Comparison of ENCODE assay signal across 8 cellular contexts in the genomic region with DNA sequence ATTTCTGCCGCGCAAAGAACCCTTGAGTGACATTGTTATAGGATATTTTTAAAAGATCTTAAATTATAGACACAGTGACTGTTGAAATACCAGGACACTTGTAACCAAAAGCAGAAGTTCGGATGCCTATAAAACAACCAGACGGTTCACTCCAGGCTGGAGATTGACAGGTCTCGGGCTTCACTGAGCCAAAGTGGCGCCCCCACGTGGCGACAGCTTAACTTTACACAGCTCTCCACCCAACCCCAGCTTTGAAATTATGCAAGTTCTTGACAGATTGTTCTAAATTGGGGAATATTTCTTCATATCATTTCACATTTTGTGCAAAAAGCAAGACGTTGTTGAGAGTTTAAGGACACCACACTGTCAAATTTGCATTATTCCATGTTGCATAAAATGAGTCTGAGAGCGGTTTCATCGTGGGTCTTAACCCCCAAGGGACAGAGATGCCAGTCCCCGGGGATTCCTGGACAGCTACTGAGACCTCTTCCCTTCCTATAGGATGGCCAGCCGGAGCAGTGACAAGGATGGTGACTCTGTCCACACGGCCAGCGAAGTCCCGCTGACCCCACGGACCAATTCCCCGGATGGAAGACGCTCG. TPM values are rescaled to one million over a fixed set of nuclear protein-coding genes. Genes with fewer than 3 reads are reported as not detected.
DNase-seq lines count a peak whose midpoint lies in the region; ATAC-seq and TF ChIP-seq lines count a peak whose summit lies in the region.

No MANE protein-coding gene starts in this region.

- H3K4me2 ChIP-seq in H9 (ENCODE audit: insufficient read depth, insufficient read length, low read length), result no peak overlapping the region

- H2BK120ac ChIP-seq in H9 (ENCODE audit: low read depth, low read length, poor library complexity, severe bottlenecking), result no peak overlapping the region

- peaks cover 2 to 5% (median 4%) of the 10 kb centered on the region in 3 experiments; a peak in 4 of 7 replicates for H3K36me3 Mint-ChIP-seq in H9 (ENCODE audit: insufficient read depth in 1 of 3, low read depth in 3 of 3)
- H3K36me3 Mint-ChIP-seq in stimulated activated memory B cell treated with anti-CD40 and anti-IgM and Interleukin-4, amounts not matched to agents 10 μg/mL and 1 μg/mL and 100 μg/mL, for 72 hours, result peaks cover 74% of the 10 kb centered on the region

- no peaks in the 10 kb centered on the region for H3K23me2 ChIP-seq in H9 (ENCODE audit: insufficient read length, low read depth, low read length, poor library complexity, severe bottlenecking)

- TF ChIP-seq POLR2A in right lobe of liver (IDR thresholded peaks at IDR 0.05), result no peak

- H3K27ac ChIP-seq in H9 (ENCODE audit: insufficient read length, low read depth, low read length) (no peak overlapping the region), RWPE2 (ENCODE audit: poor library complexity, severe bottlenecking) (no peak overlapping the region), right lobe of liver (no peak overlapping the region)

- H3K27me3 Mint-ChIP-seq in H9 (ENCODE audit: low read depth), result no peaks in the 10 kb centered on the region
- peaks cover 17% of the 10 kb centered on the region for H3K27me3 Mint-ChIP-seq in stimulated activated memory B cell treated with anti-CD40 and anti-IgM and Interleukin-4, amounts not matched to agents 10 μg/mL and 1 μg/mL and 100 μg/mL, for 72 hours

- H3K4me3 ChIP-seq in RWPE2 (ENCODE audit: severe bottlenecking) (no peak overlapping the region), choroid plexus epithelial cell (ENCODE audit: low read depth, low read length) (no peak overlapping the region), right lobe of liver (no peak overlapping the region)

- no peak overlapping the region; a peak in 1 of 5 replicates for H3K4me3 Mint-ChIP-seq in H9
- no peak overlapping the region for H3K4me3 Mint-ChIP-seq in stimulated activated memory B cell treated with anti-CD40 and anti-IgM and Interleukin-4, amounts not matched to agents 10 μg/mL and 1 μg/mL and 100 μg/mL, for 72 hours

- no peak overlapping the region for H2BK12ac ChIP-seq in H9 (ENCODE audit: insufficient read length, low read depth, low read length)

- H3K36me3 ChIP-seq in RWPE2 (ENCODE audit: low read depth) (no peaks in the 10 kb centered on the region), right lobe of liver (no peaks in the 10 kb centered on the region)

- H4K91ac ChIP-seq in H9 (ENCODE audit: insufficient read length, low read depth, low read length), result no peak overlapping the region

- no peak overlapping the region for H2BK5ac ChIP-seq in H9 (ENCODE audit: insufficient read length, low read length)

- no peak overlapping the region for H3K56ac ChIP-seq in H9 (ENCODE audit: insufficient read length, low read depth, low read length)

- no CpG with 5 or more reads among the region's 20 CpGs for whole genome bisulfite sequencing in H9 (ENCODE audit: extremely low coverage, insufficient read length, low lambda C conversion rate)
- 38% methylated on average over 12 of the region's 20 CpGs for WGBS in right lobe of liver (ENCODE audit: insufficient coverage, low coverage, low lambda C conversion rate, missing lambda C conversion rate)

- H3K4ac ChIP-seq in H9 (ENCODE audit: low read depth, low read length), result no peak overlapping the region

- no peak overlapping the region for H2BK20ac ChIP-seq in H9 (ENCODE audit: low read depth, low read length, poor library complexity, severe bottlenecking)

- H3K9ac ChIP-seq in H9 (ENCODE audit: extremely low read depth, insufficient read length, low read length), result no peak overlapping the region

- H3T11ph ChIP-seq in H9 (ENCODE audit: low read length), result no peak overlapping the region

- no peak overlapping the region for H2AFZ ChIP-seq in H9 (ENCODE audit: low read length)

- no peak overlapping the region for H2BK15ac ChIP-seq in H9 (ENCODE audit: low read depth, low read length)

- no peak overlapping the region for H4K8ac ChIP-seq in H9 (replicated peaks; ENCODE audit: insufficient read length, low read depth, low read length)

- no peaks in the 10 kb centered on the region for H3K79me1 ChIP-seq in H9 (ENCODE audit: insufficient read depth, low read depth, low read length, poor library complexity, severe bottlenecking)

- peak; percentile 95 for TF ChIP-seq CTCF in H9 (conservative IDR thresholded peaks at IDR 0.05)
- TF ChIP-seq CTCF in RWPE2 (IDR thresholded peaks at IDR 0.05; ENCODE audit: poor library complexity, severe bottlenecking), result peak; percentile 52
- peak; percentile 81 for TF ChIP-seq CTCF in choroid plexus epithelial cell (conservative IDR thresholded peaks at IDR 0.05; ENCODE audit: low read depth, low read length)
- TF ChIP-seq CTCF in right lobe of liver (IDR thresholded peaks at IDR 0.05), result peak; percentile 43 to 62 (median 52)

- H3K14ac ChIP-seq in H9 (ENCODE audit: insufficient read depth, low read length), result no peak overlapping the region

- H2AK5ac ChIP-seq in H9 (ENCODE audit: insufficient read length, low read length), result no peak overlapping the region

- H3K9me3 ChIP-seq in H9 (ENCODE audit: control insufficient read depth, low read depth, low read length), result no peaks in the 10 kb centered on the region
- no peaks in the 10 kb centered on the region for H3K9me3 ChIP-seq in RWPE2 (ENCODE audit: severe bottlenecking)
- H3K9me3 ChIP-seq in right lobe of liver, result no peaks in the 10 kb centered on the region

- no peaks in the 10 kb centered on the region for H3K79me2 ChIP-seq in H9 (ENCODE audit: insufficient read depth, low read length)

- H3K4me1 ChIP-seq in H9 (ENCODE audit: insufficient read depth, low read length) (no peaks in the 10 kb centered on the region), RWPE2 (ENCODE audit: insufficient read depth, poor library complexity, severe bottlenecking) (peaks cover 10% of the 10 kb centered on the region), right lobe of liver (peaks cover 0 to 12% (median 0%) of the 10 kb centered on the region in 4 donors)

- peak overlapping the region in 1 of 3 experiments; percentile 94; a peak in 2 of 7 replicates for H3K27ac Mint-ChIP-seq in H9
- no peak overlapping the region for H3K27ac Mint-ChIP-seq in stimulated activated memory B cell treated with anti-CD40 and anti-IgM and Interleukin-4, amounts not matched to agents 10 μg/mL and 1 μg/mL and 100 μg/mL, for 72 hours

- no peaks in the 10 kb centered on the region for H3K27me3 ChIP-seq in H9 (ENCODE audit: insufficient read depth, low read length)
- no peaks in the 10 kb centered on the region for H3K27me3 ChIP-seq in RWPE2 (ENCODE audit: insufficient read depth, poor library complexity, severe bottlenecking)
- no peaks in the 10 kb centered on the region for H3K27me3 ChIP-seq in right lobe of liver

- intact Hi-C loops in right lobe of liver (cut with DNase I), result loop anchor here in 1 of 2 donors (10.0 kb wide), 1 partner anchor 95 kb away; no protein-coding TSS in a partner anchor

- no peaks in the 10 kb centered on the region; a peak in 1 of 5 replicates for H3K9me3 Mint-ChIP-seq in H9
- peaks cover 2% of the 10 kb centered on the region for H3K9me3 Mint-ChIP-seq in stimulated activated memory B cell treated with anti-CD40 and anti-IgM and Interleukin-4, amounts not matched to agents 10 μg/mL and 1 μg/mL and 100 μg/mL, for 72 hours

- no peak overlapping the region for H3K23ac ChIP-seq in H9 (ENCODE audit: insufficient read length, low read depth, low read length)

- H3K18ac ChIP-seq in H9 (ENCODE audit: insufficient read length, low read depth, low read length), result no peak overlapping the region

- no peak overlapping the region for H4K5ac ChIP-seq in H9 (ENCODE audit: insufficient read length, low read depth, low read length)

- H4K20me1 ChIP-seq in H9 (ENCODE audit: control insufficient read depth, insufficient read depth, insufficient read length), result no peaks in the 10 kb centered on the region

- DNase-seq in CD1c-positive myeloid dendritic cell (ENCODE audit: extremely low spot score), result peak; percentile 91
- peak; percentile 49 for DNase-seq in H9
- DNase-seq in RWPE2 (ENCODE audit: low spot score), result no peak
- peak; percentile 71 for DNase-seq in choroid plexus epithelial cell (ENCODE audit: low read depth)
- DNase-seq in right lobe of liver, result no peak
- DNase-seq in occipital lobe (lab: John Stamatoyannopoulos, UW), result no peak

- ATAC-seq in RWPE2 (ENCODE audit: low read depth) (peak; percentile 31; the same call in 1 of the 3 replicates), right lobe of liver (no peak), GM18498 (IDR thresholded peaks at IDR 0.05; ENCODE audit: unreplicated experiment) (no peak)
- peak; percentile 72 for ATAC-seq in stimulated activated memory B cell treated with anti-CD40 and anti-IgM and Interleukin-4, amounts not matched to agents 10 μg/mL and 1 μg/mL and 100 μg/mL, for 72 hours

- peaks cover 6 to 8% of the 10 kb centered on the region in 2 experiments; a peak in 3 of 4 replicates for H3K4me1 Mint-ChIP-seq in H9
- H3K4me1 Mint-ChIP-seq in stimulated activated memory B cell treated with anti-CD40 and anti-IgM and Interleukin-4, amounts not matched to agents 10 μg/mL and 1 μg/mL and 100 μg/mL, for 72 hours, result peaks cover 21% of the 10 kb centered on the region

RNA-seq across cellular contexts. Expression of a gene that starts 11.9 kb away (rescaled TPM):
- total RNA-seq in H9 (2021) (2.6 and 3.0 TPM in 2 replicates), right lobe of liver (10 to 100 TPM in 3 of 6 experiments, 1 to 10 TPM in 3; 8.2 to 14.1 (median 9.5) TPM), occipital lobe (6.2 TPM)

Comparison
In these comparisons a context has a peak if more than half of its experiments do, and no peak if none do; other contexts are left out.
1. DNase-seq: peak in CD1c-positive myeloid dendritic cell (single experiment), H9 (single experiment) and choroid plexus epithelial cell (single experiment); none in RWPE2 (single experiment), right lobe of liver (0 of 3) and occipital lobe (single experiment).
2. ATAC-seq: peak in RWPE2 (single experiment) and stimulated activated memory B cell treated with anti-CD40 and anti-IgM and Interleukin-4, amounts not matched to agents 10 μg/mL and 1 μg/mL and 100 μg/mL, for 72 hours (single experiment); none in right lobe of liver (0 of 4) and GM18498 (single experiment).
3. Peak in every context shown above with its lines, with median percentiles within 50 percentile points of each other: CTCF ChIP-seq.